ENCODE assay signal across 8 cellular contexts in genomic region chr6:30597315-30598144, GRCh38. TPM values are rescaled to one million over a fixed set of nuclear protein-coding genes. Genes with fewer than 3 reads are reported as not detected.
DNase-seq lines count a peak whose midpoint lies in the region; ATAC-seq and TF ChIP-seq lines count a peak whose summit lies in the region.
"Not testable (repeated sequence)": the region's sequence is repeated elsewhere in the genome, so short reads cannot be mapped to it uniquely, and the experiment has no call there.

No MANE protein-coding gene starts in this region.

- H3K27ac ChIP-seq in Karpas-422 (ENCODE audit: low read length), result not testable (repeated sequence)
- peak overlapping the region in 1 of 2 donors; percentile 28 for H3K27ac ChIP-seq in coronary artery

- not testable (repeated sequence) for H3K4me2 ChIP-seq in Karpas-422 (ENCODE audit: low read depth, low read length, poor library complexity, severe bottlenecking)

- H3K27me3 ChIP-seq in Karpas-422 (ENCODE audit: low read length); kidney epithelial cell (ENCODE audit: control insufficient read depth, insufficient read depth, low read length): not testable (repeated sequence)

- not testable (repeated sequence) for H3K9me3 ChIP-seq in Karpas-422 (ENCODE audit: low read length)

- DNase-seq in A172 (ENCODE audit: low spot score) (peak; percentile 75), Karpas-422 (peak; percentile 92), OCI-M1 (lab: John Stamatoyannopoulos, UW) (peak; percentile 94)
- peak; percentile 42 to 68 for DNase-seq in activated CD8-positive, alpha-beta memory T cell treated with anti-CD3 and anti-CD28 coated beads for 1 hour (ENCODE audit: extremely low read depth in 1 of 2, low read depth in 1 of 2)
- DNase-seq in coronary artery (ENCODE audit: low spot score); kidney epithelial cell (ENCODE audit: low read depth): not testable (repeated sequence)
- DNase-seq in stimulated activated CD4-positive, alpha-beta T cell treated with anti-CD3 and anti-CD28 coated beads, Interleukin-12 subunit alpha, Interleukin-12 subunit beta, amount 100 ng/mL, for 4 hours, result peak; percentile 77

- TF ChIP-seq CTCF in coronary artery (IDR thresholded peaks at IDR 0.05) (peak; percentile 70), kidney epithelial cell (IDR thresholded peaks at IDR 0.05; ENCODE audit: insufficient read depth, low read length, poor library complexity, severe bottlenecking) (peak; percentile 66)

- not testable (repeated sequence) for H3K9ac ChIP-seq in Karpas-422 (ENCODE audit: low read length)

- not testable (repeated sequence) for H2AFZ ChIP-seq in Karpas-422 (ENCODE audit: low read length)

- H4K20me1 ChIP-seq in Karpas-422 (ENCODE audit: insufficient read depth, low read depth, low read length), result peaks cover 22% of the 10 kb centered on the region

- H3K4me1 ChIP-seq in Karpas-422 (ENCODE audit: low read length), result not testable (repeated sequence)

- H3K9me2 ChIP-seq in Karpas-422 (replicated peaks; ENCODE audit: insufficient read depth, low read length), result not testable (repeated sequence)

- peak; percentile 68 for ATAC-seq in GM18498 (IDR thresholded peaks at IDR 0.05; ENCODE audit: unreplicated experiment)

- H3K79me2 ChIP-seq in Karpas-422 (ENCODE audit: low read length), result not testable (repeated sequence)

- peaks cover 39% of the 10 kb centered on the region for H3K36me3 ChIP-seq in Karpas-422 (ENCODE audit: insufficient read depth, low read length)
- not testable (repeated sequence) for H3K36me3 ChIP-seq in kidney epithelial cell (ENCODE audit: control insufficient read depth, insufficient read depth, low read length)

- H3K4me3 ChIP-seq in Karpas-422 (ENCODE audit: low read length); coronary artery; kidney epithelial cell (ENCODE audit: low read depth, low read length): not testable (repeated sequence)

RNA-seq across cellular contexts. Expression of gene PPP1R10, which starts 19.5 kb away (rescaled TPM):
- total RNA-seq in A172 (2014; rRNA removed; shearing (Covaris generic)), result 22.6 and 28.2 TPM in 2 replicates
- 64.3 and 170 TPM in 2 replicates for total RNA-seq in Karpas-422 (2014; rRNA removed; shearing (Covaris generic); ENCODE audit: low replicate concordance)
- total RNA-seq in kidney epithelial cell, result 38.6 and 40.2 TPM in 2 replicates

RNA-seq across cellular contexts. Expression of gene MRPS18B, which starts 20.1 kb away (rescaled TPM):
- 76.8 and 82.8 TPM in 2 replicates for total RNA-seq in A172 (2014; rRNA removed; shearing (Covaris generic))
- 59.2 and 119 TPM in 2 replicates for total RNA-seq in Karpas-422 (2014; rRNA removed; shearing (Covaris generic); ENCODE audit: low replicate concordance)
- total RNA-seq in kidney epithelial cell, result 56.4 and 78.9 TPM in 2 replicates

RNA-seq across cellular contexts. Expression of gene ABCF1, which starts 26.3 kb away (rescaled TPM):
- total RNA-seq in A172 (2014; rRNA removed; shearing (Covaris generic)), result 45.6 and 45.7 TPM in 2 replicates
- total RNA-seq in Karpas-422 (2014; rRNA removed; shearing (Covaris generic); ENCODE audit: low replicate concordance), result 14.4 and 26.0 TPM in 2 replicates
- total RNA-seq in kidney epithelial cell, result 46.3 and 57.7 TPM in 2 replicates

RNA-seq across cellular contexts. Expression of gene ATAT1, which starts 29.1 kb away (rescaled TPM):
- 2.4 and 5.9 TPM in 2 replicates for total RNA-seq in A172 (2014; rRNA removed; shearing (Covaris generic))
- total RNA-seq in Karpas-422 (2014; rRNA removed; shearing (Covaris generic); ENCODE audit: low replicate concordance), result 9.6 and 10.3 TPM in 2 replicates
- total RNA-seq in kidney epithelial cell, result 6.6 and 8.5 TPM in 2 replicates

RNA-seq across cellular contexts. Expression of gene PRR3, which starts 40.4 kb away (rescaled TPM):
- total RNA-seq in A172 (2014; rRNA removed; shearing (Covaris generic)), result 5.5 and 7.6 TPM in 2 replicates
- total RNA-seq in Karpas-422 (2014; rRNA removed; shearing (Covaris generic); ENCODE audit: low replicate concordance), result 14.6 and 30.6 TPM in 2 replicates
- 8.6 and 10.1 TPM in 2 replicates for total RNA-seq in kidney epithelial cell
